Comparison of ENCODE assay signal across 16 cellular contexts in genomic region chr7:20932785-20933184, GRCh38.
"Had no signal": no experiment of that assay in that cellular context is flagged by ENCODE, and none has a peak within 500 bp of the region (broad histone marks: within the 10 kb centered on the region; RNA-seq: fewer than 3 reads in every experiment).

No MANE protein-coding gene starts in this region.

- ATAC-seq: foreskin keratinocyte; left colon; naive thymus-derived CD4-positive, alpha-beta T cell had no signal

- DNase-seq: colonic mucosa; dermis blood vessel endothelial cell; erythroblast; foreskin keratinocyte; head of caudate nucleus; hippocampal formation; left colon; naive thymus-derived CD4-positive, alpha-beta T cell; nucleus accumbens; ovary; right cardiac atrium; stimulated activated CD4-positive, alpha-beta T cell treated with anti-CD3 and anti-CD28 coated beads, Interleukin-2, amount 100 ng/mL, for 48 hours; stimulated activated naive CD4-positive, alpha-beta T cell treated with Interleukin-2 at 50 U/mL for 16 hours; trophoblast cell had no signal

- H3K36me3 ChIP-seq: colonic mucosa, ovary had no signal

- H3K27me3 ChIP-seq: colonic mucosa, foreskin keratinocyte, ovary had no signal

- H3K9me3 ChIP-seq: colonic mucosa, ovary had no signal

- H3K4me3 ChIP-seq: colonic mucosa, ovary, smooth muscle cell had no signal

- FAIRE-seq: endothelial cell of umbilical vein had no signal

- H3K4me2 ChIP-seq: smooth muscle cell had no signal

- H3K27ac ChIP-seq: colonic mucosa, foreskin keratinocyte, ovary had no signal

- H3K4me1 ChIP-seq: colonic mucosa, foreskin keratinocyte had no signal
